Comparison of ENCODE assay signal across 1 cellular context in the genomic region with DNA sequence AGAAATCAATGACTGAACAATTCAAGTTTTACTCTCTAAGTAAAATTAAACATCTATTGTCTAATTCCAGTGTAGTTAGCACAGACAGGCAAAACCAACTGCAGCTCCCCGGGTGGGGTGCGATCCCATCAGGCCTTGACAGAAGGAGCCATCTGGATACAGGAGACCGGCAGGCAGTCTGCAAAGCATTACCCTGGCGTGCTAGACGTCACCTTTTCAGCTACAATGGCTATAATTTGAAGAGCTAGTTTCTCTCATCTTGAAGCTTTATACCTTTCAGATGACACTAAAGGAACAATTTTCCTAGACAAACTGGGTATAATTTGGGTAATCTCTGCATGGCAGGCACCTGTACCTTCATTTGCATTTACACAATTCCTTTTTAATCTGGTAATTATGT.
A peak's percentile ranks its signal among the peaks of the same experiment; 100 is the strongest.
TF ChIP-seq lines count a peak whose summit lies in the region.

No MANE protein-coding gene starts in this region.

TF ChIP-seq in HepG2, 621 proteins besides CTCF, POLR2A, EP300 and RAD21 (continued from another document):
- TF ChIP-seq, protein P1, sequence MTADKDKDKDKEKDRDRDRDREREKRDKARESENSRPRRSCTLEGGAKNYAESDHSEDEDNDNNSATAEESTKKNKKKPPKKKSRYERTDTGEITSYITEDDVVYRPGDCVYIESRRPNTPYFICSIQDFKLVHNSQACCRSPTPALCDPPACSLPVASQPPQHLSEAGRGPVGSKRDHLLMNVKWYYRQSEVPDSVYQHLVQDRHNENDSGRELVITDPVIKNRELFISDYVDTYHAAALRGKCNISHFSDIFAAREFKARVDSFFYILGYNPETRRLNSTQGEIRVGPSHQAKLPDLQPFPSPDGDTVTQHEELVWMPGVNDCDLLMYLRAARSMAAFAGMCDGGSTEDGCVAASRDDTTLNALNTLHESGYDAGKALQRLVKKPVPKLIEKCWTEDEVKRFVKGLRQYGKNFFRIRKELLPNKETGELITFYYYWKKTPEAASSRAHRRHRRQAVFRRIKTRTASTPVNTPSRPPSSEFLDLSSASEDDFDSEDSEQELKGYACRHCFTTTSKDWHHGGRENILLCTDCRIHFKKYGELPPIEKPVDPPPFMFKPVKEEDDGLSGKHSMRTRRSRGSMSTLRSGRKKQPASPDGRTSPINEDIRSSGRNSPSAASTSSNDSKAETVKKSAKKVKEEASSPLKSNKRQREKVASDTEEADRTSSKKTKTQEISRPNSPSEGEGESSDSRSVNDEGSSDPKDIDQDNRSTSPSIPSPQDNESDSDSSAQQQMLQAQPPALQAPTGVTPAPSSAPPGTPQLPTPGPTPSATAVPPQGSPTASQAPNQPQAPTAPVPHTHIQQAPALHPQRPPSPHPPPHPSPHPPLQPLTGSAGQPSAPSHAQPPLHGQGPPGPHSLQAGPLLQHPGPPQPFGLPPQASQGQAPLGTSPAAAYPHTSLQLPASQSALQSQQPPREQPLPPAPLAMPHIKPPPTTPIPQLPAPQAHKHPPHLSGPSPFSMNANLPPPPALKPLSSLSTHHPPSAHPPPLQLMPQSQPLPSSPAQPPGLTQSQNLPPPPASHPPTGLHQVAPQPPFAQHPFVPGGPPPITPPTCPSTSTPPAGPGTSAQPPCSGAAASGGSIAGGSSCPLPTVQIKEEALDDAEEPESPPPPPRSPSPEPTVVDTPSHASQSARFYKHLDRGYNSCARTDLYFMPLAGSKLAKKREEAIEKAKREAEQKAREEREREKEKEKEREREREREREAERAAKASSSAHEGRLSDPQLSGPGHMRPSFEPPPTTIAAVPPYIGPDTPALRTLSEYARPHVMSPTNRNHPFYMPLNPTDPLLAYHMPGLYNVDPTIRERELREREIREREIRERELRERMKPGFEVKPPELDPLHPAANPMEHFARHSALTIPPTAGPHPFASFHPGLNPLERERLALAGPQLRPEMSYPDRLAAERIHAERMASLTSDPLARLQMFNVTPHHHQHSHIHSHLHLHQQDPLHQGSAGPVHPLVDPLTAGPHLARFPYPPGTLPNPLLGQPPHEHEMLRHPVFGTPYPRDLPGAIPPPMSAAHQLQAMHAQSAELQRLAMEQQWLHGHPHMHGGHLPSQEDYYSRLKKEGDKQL (CRISPR knock-in tag; IDR thresholded peaks at IDR 0.05; ENCODE audit: low read depth): no peak
- TF ChIP-seq HNRNPK (IDR thresholded peaks at IDR 0.05; ENCODE audit: low read depth, low read length, poor library complexity, severe bottlenecking) (peak; percentile 3), BORCS8-MEF2B (CRISPR knock-in tag; IDR thresholded peaks at IDR 0.05) (no peak), ZNF350 (CRISPR knock-in tag; IDR thresholded peaks at IDR 0.05; ENCODE audit: borderline replicate concordance, low read depth) (no peak)
